In the genomic region with DNA sequence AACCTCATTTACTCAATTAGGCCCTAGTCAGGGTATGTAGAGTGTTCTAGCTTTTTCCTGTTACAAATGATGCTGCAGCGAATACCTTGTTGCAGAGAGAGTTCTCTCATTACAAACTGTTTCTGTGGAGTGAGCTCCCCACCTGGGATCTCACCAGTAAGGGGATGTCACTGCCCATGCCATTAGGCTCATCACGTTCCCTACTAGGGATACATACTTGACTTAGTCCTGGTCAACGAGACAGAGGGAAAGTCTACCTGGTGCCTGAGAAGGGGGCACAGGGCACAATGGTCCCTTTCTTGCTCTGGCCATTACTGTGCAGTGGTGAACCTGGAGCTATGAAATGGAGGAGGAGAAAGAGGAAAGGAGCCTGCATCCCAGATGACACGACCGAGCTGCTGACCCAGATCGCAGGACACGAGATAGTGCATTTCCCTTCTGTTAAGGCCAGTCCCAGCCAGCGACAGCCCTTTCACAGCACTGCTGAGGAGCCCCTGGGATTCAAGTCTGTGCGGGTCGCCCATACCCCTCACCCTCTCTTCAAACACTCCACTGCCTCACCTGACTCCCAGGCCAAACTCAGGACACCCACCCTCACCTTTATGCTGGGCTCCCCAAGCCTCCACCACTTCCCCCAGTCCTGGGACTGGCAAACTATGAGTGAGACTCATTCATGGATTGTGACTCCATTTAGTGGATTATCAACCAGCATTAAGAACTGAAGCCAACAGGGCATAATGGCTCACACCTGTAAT, we compare ENCODE assay signal across 24 cellular contexts. TPM values are rescaled to one million over a fixed set of nuclear protein-coding genes. Genes with fewer than 3 reads are reported as not detected.
DNase-seq lines count a peak whose midpoint lies in the region; ATAC-seq and TF ChIP-seq lines count a peak whose summit lies in the region.
"Had no signal": no experiment of that assay in that cellular context is flagged by ENCODE, and none has a peak within 500 bp of the region (broad histone marks: within the 10 kb centered on the region; RNA-seq: fewer than 3 reads in every experiment).

No MANE protein-coding gene starts in this region.

- no peak overlapping the region for H3K4me2 ChIP-seq in PC-3 (ENCODE audit: low read length)

- intact Hi-C loops in PC-3 (cut with micrococcal nuclease), result no loop called here
- intact Hi-C loops in breast epithelium (cut with DNase I; ENCODE audit: low total_unique reads), result loop anchor here (1.0 kb wide), 1 partner anchor 17 kb away; no protein-coding TSS in a partner anchor
- intact Hi-C loops in lower lobe of right lung (cut with DNase I), result no loop called here

- DNase-seq in PC-3 (no peak), breast epithelium (ENCODE audit: low spot score in 2 of 2) (no peak), lower lobe of right lung (peak; percentile 34), suprapubic skin (ENCODE audit: low spot score in 2 of 2) (no peak), EL (no peak), UCSD-AML1 (lab: John Stamatoyannopoulos, UW; ENCODE audit: unreplicated experiment) (no peak)
- DNase-seq in stimulated activated naive CD4-positive, alpha-beta T cell treated with Interleukin-2 at 50 U/mL for 16 hours (lab: John Stamatoyannopoulos, UW), result no peak
- DNase-seq in NK-92 treated with Interleukin-12 subunit alpha and Interleukin-12 subunit beta, amount 100 ng/mL, for 24 hours (lab: John Stamatoyannopoulos, UW), result no peak
- DNase-seq: activated CD4-positive, alpha-beta T cell treated with anti-CD3 and anti-CD28 coated beads, Interleukin-2, amount 50 U/mL, for 1 hour; activated CD8-positive, alpha-beta memory T cell treated with anti-CD3 and anti-CD28 coated beads, Interleukin-2, amount 50 U/mL, for 48 hours; activated gamma-delta T cell treated with Interleukin-2 at 50 U/mL for 16 hours; DMS79; KG1; MV-4-11; naive thymus-derived CD8-positive, alpha-beta T cell; NCI-H2029 treated with DMSO at 0.1 percent for 48 hours; NCI-H510A treated with DMSO at 0.1 percent for 48 hours; SHP77; stimulated activated CD4-positive, alpha-beta T cell treated with anti-CD3 and anti-CD28 coated beads, Interleukin-4, amount 100 ng/mL, for 4 hours; T-cell; testis had no signal

- no peaks in the 10 kb centered on the region for H3K9me2 ChIP-seq in PC-3 (replicated peaks; ENCODE audit: low read length)

- no peak for ATAC-seq in PC-3
- ATAC-seq in lower lobe of right lung, result no peak
- ATAC-seq: CD8-positive, alpha-beta T cell; naive thymus-derived CD8-positive, alpha-beta T cell; T-cell had no signal

- H3K4me3 ChIP-seq in PC-3 (ENCODE audit: low read length) (no peak overlapping the region), breast epithelium (no peak overlapping the region), lower lobe of right lung (no peak overlapping the region), suprapubic skin (no peak overlapping the region)
- H3K4me3 ChIP-seq: adrenal gland, cardiac muscle cell, testis had no signal

- no peak for TF ChIP-seq POLR2A in breast epithelium (IDR thresholded peaks at IDR 0.05)
- no peak for TF ChIP-seq POLR2A in suprapubic skin (IDR thresholded peaks at IDR 0.05)

- peaks cover 57% of the 10 kb centered on the region for H3K4me1 ChIP-seq in PC-3 (ENCODE audit: insufficient read depth, low read length)
- peaks cover 0 to 13% of the 10 kb centered on the region in 2 donors for H3K4me1 ChIP-seq in breast epithelium
- peaks cover 61% of the 10 kb centered on the region for H3K4me1 ChIP-seq in lower lobe of right lung
- peaks cover 43% of the 10 kb centered on the region for H3K4me1 ChIP-seq in suprapubic skin
- H3K4me1 ChIP-seq: testis had no signal

- TF ChIP-seq EP300 in suprapubic skin (IDR thresholded peaks at IDR 0.05), result no peak

- BruUV-seq in PC-3 (replicated peaks; lab: Mats Ljungman, UMichigan), result no TSS peak

- TF ChIP-seq CTCF in PC-3 (conservative IDR thresholded peaks at IDR 0.05; ENCODE audit: low read depth, low read length), result no peak
- TF ChIP-seq CTCF in breast epithelium (IDR thresholded peaks at IDR 0.05), result no peak
- TF ChIP-seq CTCF in lower lobe of right lung (IDR thresholded peaks at IDR 0.05), result no peak
- TF ChIP-seq CTCF in suprapubic skin (IDR thresholded peaks at IDR 0.05), result no peak

- peaks cover 71% of the 10 kb centered on the region for H3K79me2 ChIP-seq in PC-3 (ENCODE audit: low read length)

- peaks cover 33% of the 10 kb centered on the region for H3K36me3 ChIP-seq in PC-3 (ENCODE audit: low read depth, low read length)
- no peaks in the 10 kb centered on the region for H3K36me3 ChIP-seq in breast epithelium
- no peaks in the 10 kb centered on the region for H3K36me3 ChIP-seq in lower lobe of right lung
- H3K36me3 ChIP-seq in suprapubic skin, result no peaks in the 10 kb centered on the region
- H3K36me3 ChIP-seq: adrenal gland, cardiac muscle cell had no signal

- CTCF ChIA-PET in PC-3 (lab: Charles Lee), result no interaction called here

- POLR2A ChIA-PET in PC-3 (lab: Charles Lee; ENCODE audit: unreplicated experiment), result no interaction called here

- H3K27me3 ChIP-seq in PC-3 (ENCODE audit: low read length) (no peaks in the 10 kb centered on the region), breast epithelium (no peaks in the 10 kb centered on the region), lower lobe of right lung (ENCODE audit: low read depth) (no peaks in the 10 kb centered on the region), suprapubic skin (no peaks in the 10 kb centered on the region)
- H3K27me3 ChIP-seq: adrenal gland, testis had no signal

- H3K9me3 ChIP-seq in PC-3 (ENCODE audit: low read length) (no peaks in the 10 kb centered on the region), breast epithelium (no peaks in the 10 kb centered on the region), lower lobe of right lung (no peaks in the 10 kb centered on the region), suprapubic skin (no peaks in the 10 kb centered on the region)
- H3K9me3 ChIP-seq: adrenal gland, testis had no signal

- peak overlapping the region; percentile 98 for H3K27ac ChIP-seq in PC-3 (ENCODE audit: low read length)
- peak overlapping the region; percentile 91 to 95 for H3K27ac ChIP-seq in breast epithelium
- H3K27ac ChIP-seq in lower lobe of right lung, result peak overlapping the region; percentile 87
- H3K27ac ChIP-seq in suprapubic skin, result peak overlapping the region; percentile 87
- H3K27ac ChIP-seq: cardiac muscle cell, testis had no signal

- no peak overlapping the region for H2AFZ ChIP-seq in PC-3 (ENCODE audit: low read length)

- no peaks in the 10 kb centered on the region for H4K20me1 ChIP-seq in PC-3 (ENCODE audit: low read length)

- H3F3A ChIP-seq in PC-3 (ENCODE audit: low read length, unreplicated experiment), result peaks cover 8% of the 10 kb centered on the region

- 79% methylated on average over 10 of the region's 10 CpGs for WGBS in suprapubic skin

- peak overlapping the region; percentile 90 for H3K9ac ChIP-seq in PC-3 (ENCODE audit: low read length)

RNA-seq across cellular contexts. Expression of a gene that starts 16.0 kb away (rescaled TPM):
- total RNA-seq in PC-3 (2014; rRNA removed) (123 and 136 TPM in 2 replicates), breast epithelium (10 to 100 TPM in 1 of 3 donors, 1 to 10 TPM in 2; 6.2 to 19.6 (median 9.2) TPM), lower lobe of right lung (82.7 TPM), suprapubic skin (10 to 100 TPM; 20.8 to 49.2 (median 41.6) TPM)
- total RNA-seq: CD8-positive, alpha-beta T cell had no signal
